1 cellular context compared by ENCODE assay signal in the genomic region with DNA sequence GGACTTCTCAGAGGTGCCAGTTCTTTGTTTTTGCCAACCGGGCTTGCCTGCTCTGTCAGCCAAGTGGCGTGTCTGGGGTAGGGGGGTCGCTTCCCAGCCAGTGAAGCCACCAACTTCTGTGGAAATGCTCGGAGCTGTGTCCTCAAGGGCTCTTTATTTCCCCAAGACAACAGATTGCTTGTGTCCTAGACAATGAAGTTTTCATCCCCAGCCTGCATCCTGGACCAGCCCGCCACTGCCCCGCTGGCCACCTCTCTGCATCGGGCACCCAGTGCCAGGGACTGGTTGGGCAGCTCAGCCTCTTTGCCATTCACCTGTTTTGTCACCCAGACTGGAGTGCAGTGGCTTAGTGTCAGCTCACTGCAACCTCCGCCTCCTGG.
TF ChIP-seq lines count a peak whose summit lies in the region.

No MANE protein-coding gene starts in this region.

TF ChIP-seq in HepG2, 621 proteins besides CTCF, POLR2A, EP300 and RAD21 (continued from another document):
- TF ChIP-seq, protein P1, sequence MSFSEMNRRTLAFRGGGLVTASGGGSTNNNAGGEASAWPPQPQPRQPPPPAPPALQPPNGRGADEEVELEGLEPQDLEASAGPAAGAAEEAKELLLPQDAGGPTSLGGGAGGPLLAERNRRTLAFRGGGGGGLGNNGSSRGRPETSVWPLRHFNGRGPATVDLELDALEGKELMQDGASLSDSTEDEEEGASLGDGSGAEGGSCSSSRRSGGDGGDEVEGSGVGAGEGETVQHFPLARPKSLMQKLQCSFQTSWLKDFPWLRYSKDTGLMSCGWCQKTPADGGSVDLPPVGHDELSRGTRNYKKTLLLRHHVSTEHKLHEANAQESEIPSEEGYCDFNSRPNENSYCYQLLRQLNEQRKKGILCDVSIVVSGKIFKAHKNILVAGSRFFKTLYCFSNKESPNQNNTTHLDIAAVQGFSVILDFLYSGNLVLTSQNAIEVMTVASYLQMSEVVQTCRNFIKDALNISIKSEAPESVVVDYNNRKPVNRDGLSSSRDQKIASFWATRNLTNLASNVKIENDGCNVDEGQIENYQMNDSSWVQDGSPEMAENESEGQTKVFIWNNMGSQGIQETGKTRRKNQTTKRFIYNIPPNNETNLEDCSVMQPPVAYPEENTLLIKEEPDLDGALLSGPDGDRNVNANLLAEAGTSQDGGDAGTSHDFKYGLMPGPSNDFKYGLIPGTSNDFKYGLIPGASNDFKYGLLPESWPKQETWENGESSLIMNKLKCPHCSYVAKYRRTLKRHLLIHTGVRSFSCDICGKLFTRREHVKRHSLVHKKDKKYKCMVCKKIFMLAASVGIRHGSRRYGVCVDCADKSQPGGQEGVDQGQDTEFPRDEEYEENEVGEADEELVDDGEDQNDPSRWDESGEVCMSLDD (CRISPR knock-in tag; IDR thresholded peaks at IDR 0.05; ENCODE audit: borderline replicate concordance) = no peak
- TF ChIP-seq ZNF225 (CRISPR knock-in tag; IDR thresholded peaks at IDR 0.05) (0 out of 2 replicates have a peak, but pooled peaks have one; percentile 14), ZFP82 (CRISPR knock-in tag; IDR thresholded peaks at IDR 0.05; ENCODE audit: borderline replicate concordance) (no peak), ZNF709 (CRISPR knock-in tag; IDR thresholded peaks at IDR 0.05) (no peak), ZNF619 (CRISPR knock-in tag; IDR thresholded peaks at IDR 0.05) (no peak), MXD4 (CRISPR knock-in tag; IDR thresholded peaks at IDR 0.05) (peak; percentile 24; the same call in 1 of the 2 replicates), CEBPG (CRISPR knock-in tag; IDR thresholded peaks at IDR 0.05) (no peak), ZNF296 (CRISPR knock-in tag; conservative IDR thresholded peaks at IDR 0.05) (no peak), ZNF33A (CRISPR knock-in tag; IDR thresholded peaks at IDR 0.05; ENCODE audit: borderline replicate concordance) (no peak)
TF ChIP-seq in HepG2: peak in this region for 7.
